Comparison of ENCODE assay signal across 11 cellular contexts in genomic region chr17:82121660-82122629, GRCh38. TPM values are rescaled to one million over a fixed set of nuclear protein-coding genes. Genes with fewer than 3 reads are reported as not detected.
A peak's percentile ranks its signal among the peaks of the same experiment; 100 is the strongest.
DNase-seq lines count a peak whose midpoint lies in the region; ATAC-seq and TF ChIP-seq lines count a peak whose summit lies in the region.
"Had no signal": no experiment of that assay in that cellular context is flagged by ENCODE, and none has a peak within 500 bp of the region (broad histone marks: within the 10 kb centered on the region; RNA-seq: fewer than 3 reads in every experiment).

No MANE protein-coding gene starts in this region.

- peak overlapping the region; percentile 38 for H3K4me3 Mint-ChIP-seq in CD4-positive, alpha-beta T cell
- no peak overlapping the region for H3K4me3 Mint-ChIP-seq in activated T-helper 1 cell treated with anti-CD3 and anti-CD28 coated beads, Interleukin-12 subunit alpha, Interleukin-12 subunit beta, Interleukin-2, Interleukin-4 antibody, amounts not matched to agents 30 ng/mL and 10 ng/mL and 1 ng/mL, durations not matched to agents 14 hours and 24 hours and 36 hours

- peaks cover 11% of the 10 kb centered on the region for H3K36me3 Mint-ChIP-seq in CD4-positive, alpha-beta T cell (ENCODE audit: low read depth)
- H3K36me3 Mint-ChIP-seq in activated T-helper 1 cell treated with anti-CD3 and anti-CD28 coated beads, Interleukin-12 subunit alpha, Interleukin-12 subunit beta, Interleukin-2, Interleukin-4 antibody, amounts not matched to agents 30 ng/mL and 10 ng/mL and 1 ng/mL, durations not matched to agents 14 hours and 24 hours and 36 hours (ENCODE audit: low read depth) = peaks cover 9% of the 10 kb centered on the region

- no peaks in the 10 kb centered on the region for H3K9me3 Mint-ChIP-seq in CD4-positive, alpha-beta T cell
- H3K9me3 Mint-ChIP-seq in activated T-helper 1 cell treated with anti-CD3 and anti-CD28 coated beads, Interleukin-12 subunit alpha, Interleukin-12 subunit beta, Interleukin-2, Interleukin-4 antibody, amounts not matched to agents 30 ng/mL and 10 ng/mL and 1 ng/mL, durations not matched to agents 14 hours and 24 hours and 36 hours = no peaks in the 10 kb centered on the region

- H3K27me3 ChIP-seq in CD4-positive, alpha-beta T cell (ENCODE audit: control insufficient read depth, insufficient read depth, low read length) = no peaks in the 10 kb centered on the region
- no peaks in the 10 kb centered on the region for H3K27me3 ChIP-seq in hepatocyte

- no peak overlapping the region for H3K4me3 ChIP-seq in GM12865 (ENCODE audit: low read depth, low read length)
- H3K4me3 ChIP-seq in hepatocyte = no peak overlapping the region
- H3K4me3 ChIP-seq: thoracic aorta had no signal

- H2AFZ ChIP-seq in hepatocyte = no peak overlapping the region

- CTCF ChIA-PET in CD4-positive, alpha-beta T cell (lab: Charles Lee) = interaction anchor here (0.5 to 1.3 kb wide), 3 partner anchors 15 to 91 kb away, joined by 3 to 4 read pairs (median 4); no protein-coding TSS in a partner anchor
- CTCF ChIA-PET in RWPE1 (lab: Yijun Ruan, JAX) = interaction anchor here (0.7 kb wide), 1 partner anchor 59 kb away, joined by 3 read pairs; no protein-coding TSS in a partner anchor

- intact Hi-C loops in CD4-positive, alpha-beta T cell (cut with DNase I, micrococcal nuclease) = loop anchor here (10.0 kb wide), 2 partner anchors 87 to 157 kb away; partner anchors contain the start of genes DCXR (in 1 of the 2), NOTUM (in 1 of the 2) and RAC3 (in 1 of the 2)
- intact Hi-C loops in activated T-helper 1 cell treated with anti-CD3 and anti-CD28 coated beads, Interleukin-12 subunit alpha, Interleukin-12 subunit beta, Interleukin-2, Interleukin-4 antibody, amounts not matched to agents 30 ng/mL and 10 ng/mL and 1 ng/mL, durations not matched to agents 14 hours and 24 hours and 36 hours (cut with micrococcal nuclease) = loop anchor here (10.0 kb wide), 1 partner anchor 83 kb away; no protein-coding TSS in a partner anchor

- no peak overlapping the region for H3K27ac ChIP-seq in CD4-positive, alpha-beta T cell (ENCODE audit: low read depth, low read length)
- H3K27ac ChIP-seq in RWPE1 (peak overlapping the region; percentile 22), hepatocyte (peak overlapping the region; percentile 79)
- H3K27ac ChIP-seq: thoracic aorta had no signal

- 65% methylated on average over 32 of the region's 32 CpGs for whole genome bisulfite sequencing in hepatocyte (ENCODE audit: low lambda C conversion rate, missing lambda C conversion rate)

- H3K4me1 Mint-ChIP-seq in CD4-positive, alpha-beta T cell (ENCODE audit: low read depth) = peaks cover 79% of the 10 kb centered on the region
- H3K4me1 Mint-ChIP-seq in activated T-helper 1 cell treated with anti-CD3 and anti-CD28 coated beads, Interleukin-12 subunit alpha, Interleukin-12 subunit beta, Interleukin-2, Interleukin-4 antibody, amounts not matched to agents 30 ng/mL and 10 ng/mL and 1 ng/mL, durations not matched to agents 14 hours and 24 hours and 36 hours (ENCODE audit: low read depth) = peaks cover 30% of the 10 kb centered on the region

- no peak for TF ChIP-seq CTCF in CD4-positive, alpha-beta T cell (IDR thresholded peaks at IDR 0.05)
- no peak for TF ChIP-seq CTCF in GM12865 (IDR thresholded peaks at IDR 0.05; ENCODE audit: insufficient read depth, low read depth, low read length, missing control alignments)
- TF ChIP-seq CTCF in RWPE1 (conservative IDR thresholded peaks at IDR 0.05; ENCODE audit: low read depth) = no peak
- TF ChIP-seq CTCF in hepatocyte (IDR thresholded peaks at IDR 0.05; ENCODE audit: poor library complexity) = no peak

- peak overlapping the region; percentile 97 for H3K27ac Mint-ChIP-seq in CD4-positive, alpha-beta T cell
- no peak overlapping the region for H3K27ac Mint-ChIP-seq in activated T-helper 1 cell treated with anti-CD3 and anti-CD28 coated beads, Interleukin-12 subunit alpha, Interleukin-12 subunit beta, Interleukin-2, Interleukin-4 antibody, amounts not matched to agents 30 ng/mL and 10 ng/mL and 1 ng/mL, durations not matched to agents 14 hours and 24 hours and 36 hours

- H3K36me3 ChIP-seq in hepatocyte (replicated peaks; ENCODE audit: insufficient read depth, low read depth) = no peaks in the 10 kb centered on the region

- H3K4me1 ChIP-seq in hepatocyte (ENCODE audit: insufficient read depth) = peaks cover 20% of the 10 kb centered on the region

- H4K20me1 ChIP-seq in hepatocyte (ENCODE audit: insufficient read depth, poor library complexity, severe bottlenecking) = no peaks in the 10 kb centered on the region

- no peaks in the 10 kb centered on the region for H3K79me2 ChIP-seq in hepatocyte

- H3K9me3 ChIP-seq in CD4-positive, alpha-beta T cell (ENCODE audit: control insufficient read depth, low read length) = no peaks in the 10 kb centered on the region
- H3K9me3 ChIP-seq in hepatocyte (ENCODE audit: low read depth) = no peaks in the 10 kb centered on the region
- H3K9me3 ChIP-seq: thoracic aorta had no signal

- H3K4me2 ChIP-seq in hepatocyte = no peak overlapping the region

- no peaks in the 10 kb centered on the region for H3K9me2 ChIP-seq in hepatocyte (replicated peaks; ENCODE audit: insufficient read depth)

- no peaks in the 10 kb centered on the region for H3K27me3 Mint-ChIP-seq in CD4-positive, alpha-beta T cell
- H3K27me3 Mint-ChIP-seq in activated T-helper 1 cell treated with anti-CD3 and anti-CD28 coated beads, Interleukin-12 subunit alpha, Interleukin-12 subunit beta, Interleukin-2, Interleukin-4 antibody, amounts not matched to agents 30 ng/mL and 10 ng/mL and 1 ng/mL, durations not matched to agents 14 hours and 24 hours and 36 hours (ENCODE audit: insufficient read depth) = no peaks in the 10 kb centered on the region

- DNase-seq in CD4-positive, alpha-beta T cell = no peak
- DNase-seq in GM12865 (ENCODE audit: low read depth) (peak; percentile 38), RWPE1 (ENCODE audit: low spot score) (no peak), hepatocyte (ENCODE audit: low spot score) (peak; percentile 13)
- no peak for DNase-seq in activated T-helper 1 cell treated with anti-CD3 and anti-CD28 coated beads, Interleukin-12 subunit alpha, Interleukin-12 subunit beta, Interleukin-2, Interleukin-4 antibody, amounts not matched to agents 30 ng/mL and 10 ng/mL and 1 ng/mL, durations not matched to agents 14 hours and 24 hours and 36 hours (ENCODE audit: low spot score)
- no peak for DNase-seq in stimulated activated CD4-positive, alpha-beta T cell treated with anti-CD3 and anti-CD28 coated beads, Interleukin-1b, Interleukin-23, amount 100 ng/mL, for 48 hours
- DNase-seq: COR-L47, glutamatergic neuron had no signal

- no peak for ATAC-seq in CD4-positive, alpha-beta T cell (ENCODE audit: poor library complexity)
- ATAC-seq in GM21528 (IDR thresholded peaks at IDR 0.05; ENCODE audit: low FRiP score, unreplicated experiment) = no peak
- ATAC-seq: Panc1 had no signal

- POLR2A ChIA-PET in CD4-positive, alpha-beta T cell (lab: Charles Lee) = interaction anchor here (1.1 to 1.8 kb wide), 4 partner anchors 9 to 91 kb away, joined by 3 to 4 read pairs (median 4); partner anchors contain the start of gene DCXR
- POLR2A ChIA-PET in RWPE1 (lab: Yijun Ruan, JAX; ENCODE audit: low non-redundant PET) = no interaction called here

RNA-seq across cellular contexts. Expression of gene FASN, which starts 23.9 kb away (rescaled TPM):
- 100 to 1,000 TPM; 168 to 174 TPM for total RNA-seq in CD4-positive, alpha-beta T cell
- total RNA-seq in hepatocyte = 67.2 and 118 TPM in 2 replicates
- 71.5 and 77.6 TPM in 2 replicates for polyA plus RNA-seq in hepatocyte
- 415 and 421 TPM in 2 replicates for total RNA-seq in activated T-helper 1 cell treated with anti-CD3 and anti-CD28 coated beads, Interleukin-12 subunit alpha, Interleukin-12 subunit beta, Interleukin-2, Interleukin-4 antibody, amounts not matched to agents 30 ng/mL and 10 ng/mL and 1 ng/mL, durations not matched to agents 14 hours and 24 hours and 36 hours

RNA-seq across cellular contexts. Expression of gene DUS1L, which starts 56.3 kb away (rescaled TPM):
- 100 to 1,000 TPM; 160 to 163 TPM for total RNA-seq in CD4-positive, alpha-beta T cell
- total RNA-seq in hepatocyte = 71.5 and 71.9 TPM in 2 replicates
- polyA plus RNA-seq in hepatocyte = 160 and 202 TPM in 2 replicates
- total RNA-seq in activated T-helper 1 cell treated with anti-CD3 and anti-CD28 coated beads, Interleukin-12 subunit alpha, Interleukin-12 subunit beta, Interleukin-2, Interleukin-4 antibody, amounts not matched to agents 30 ng/mL and 10 ng/mL and 1 ng/mL, durations not matched to agents 14 hours and 24 hours and 36 hours = 231 and 235 TPM in 2 replicates

Comparison
In these comparisons a context has a peak if more than half of its experiments do, and no peak if none do; other contexts are left out.
1. DNase-seq: peak in GM12865 (single experiment) and hepatocyte (single experiment); none in CD4-positive, alpha-beta T cell (0 of 10), RWPE1 (single experiment), activated T-helper 1 cell treated with anti-CD3 and anti-CD28 coated beads, Interleukin-12 subunit alpha, Interleukin-12 subunit beta, Interleukin-2, Interleukin-4 antibody, amounts not matched to agents 30 ng/mL and 10 ng/mL and 1 ng/mL, durations not matched to agents 14 hours and 24 hours and 36 hours (single experiment) and stimulated activated CD4-positive, alpha-beta T cell treated with anti-CD3 and anti-CD28 coated beads, Interleukin-1b, Interleukin-23, amount 100 ng/mL, for 48 hours (single experiment).